14 cellular contexts compared by ENCODE assay signal in genomic region chr1:192576190-192577144, GRCh38. TPM values are rescaled to one million over a fixed set of nuclear protein-coding genes. Genes with fewer than 3 reads are reported as not detected.
DNase-seq lines count a peak whose midpoint lies in the region; ATAC-seq and TF ChIP-seq lines count a peak whose summit lies in the region.
"Had no signal": no experiment of that assay in that cellular context is flagged by ENCODE, and none has a peak within 500 bp of the region (broad histone marks: within the 10 kb centered on the region; RNA-seq: fewer than 3 reads in every experiment).

No MANE protein-coding gene starts in this region.

- no peaks in the 10 kb centered on the region for H4K20me1 ChIP-seq in SU-DHL-6 (ENCODE audit: low read depth, low read length)

- peak overlapping the region; percentile 21 for H3K27ac Mint-ChIP-seq in activated CD4-positive, alpha-beta T cell treated with anti-CD3 and anti-CD28 coated beads, Interleukin-2, amount 10 ng/mL, durations not matched to agents 24 days and 14 days
- H3K27ac Mint-ChIP-seq: nephron had no signal

- DNase-seq in activated CD4-positive, alpha-beta T cell treated with anti-CD3 and anti-CD28 coated beads, Interleukin-2, amount 10 ng/mL, durations not matched to agents 24 days and 14 days, result no peak
- DNase-seq in activated CD4-positive, alpha-beta T cell treated with anti-CD3 and anti-CD28 coated beads, Interleukin-2, amount 50 U/mL, for 4 hours, result no peak
- DNase-seq in esophagus muscularis mucosa (ENCODE audit: extremely low spot score) (no peak), stomach (no peak), vagina (ENCODE audit: extremely low spot score in 2 of 2) (no peak)
- DNase-seq: NCI-H2029 treated with DMSO at 0.1 percent for 48 hours, T1000 had no signal

- H3K36me3 ChIP-seq in SU-DHL-6 (ENCODE audit: low read length), result peaks cover 41% of the 10 kb centered on the region
- no peaks in the 10 kb centered on the region for H3K36me3 ChIP-seq in esophagus muscularis mucosa
- H3K36me3 ChIP-seq in stomach, result no peaks in the 10 kb centered on the region
- no peaks in the 10 kb centered on the region for H3K36me3 ChIP-seq in vagina

- H3K4me1 Mint-ChIP-seq in activated CD4-positive, alpha-beta T cell treated with anti-CD3 and anti-CD28 coated beads, Interleukin-2, amount 10 ng/mL, durations not matched to agents 24 days and 14 days, result peaks cover 70% of the 10 kb centered on the region
- H3K4me1 Mint-ChIP-seq: nephron had no signal

- H3K9me3 Mint-ChIP-seq in activated CD4-positive, alpha-beta T cell treated with anti-CD3 and anti-CD28 coated beads, Interleukin-2, amount 10 ng/mL, durations not matched to agents 24 days and 14 days, result no peaks in the 10 kb centered on the region
- H3K9me3 Mint-ChIP-seq: nephron had no signal

- peak overlapping the region; percentile 58 for H3K4me3 ChIP-seq in SU-DHL-6 (ENCODE audit: insufficient read depth, low read length, poor library complexity, severe bottlenecking)
- peak overlapping the region; percentile 2 to 34 (median 8) for H3K4me3 ChIP-seq in esophagus muscularis mucosa
- H3K4me3 ChIP-seq in stomach, result peak overlapping the region in 3 of 4 donors; percentile 3 to 31 (median 23)
- H3K4me3 ChIP-seq in vagina, result peak overlapping the region in 1 of 2 donors; percentile 19

- no peak for ATAC-seq in activated CD4-positive, CD25-positive, alpha-beta regulatory T cell treated with anti-CD3 and anti-CD28 coated beads, Interleukin-2, amount 50 U/mL, for 24 hours
- ATAC-seq in GM19324 (IDR thresholded peaks at IDR 0.05; ENCODE audit: low FRiP score, unreplicated experiment), result no peak

- peak overlapping the region; percentile 63 for H3K9ac ChIP-seq in SU-DHL-6 (ENCODE audit: low read length)

- peak overlapping the region; percentile 67 for H3K27ac ChIP-seq in SU-DHL-6 (ENCODE audit: low read depth, low read length)
- peak overlapping the region; percentile 16 to 84 (median 82) for H3K27ac ChIP-seq in esophagus muscularis mucosa (replicated peaks in 1 of 4)
- H3K27ac ChIP-seq in stomach, result peak overlapping the region in 4 of 5 donors; percentile 6 to 52 (median 22)
- no peak overlapping the region for H3K27ac ChIP-seq in vagina

- no peaks in the 10 kb centered on the region for H3K9me2 ChIP-seq in SU-DHL-6 (replicated peaks; ENCODE audit: insufficient read depth, low read length)

- peaks cover 24% of the 10 kb centered on the region; the same call in 1 of the 2 replicates for H3K79me2 ChIP-seq in SU-DHL-6 (ENCODE audit: insufficient read depth, low read length)

- no peak for TF ChIP-seq EP300 in esophagus muscularis mucosa (IDR thresholded peaks at IDR 0.05)
- TF ChIP-seq EP300 in stomach (IDR thresholded peaks at IDR 0.05), result no peak

- peak overlapping the region; percentile 71 for H3K4me2 ChIP-seq in SU-DHL-6 (ENCODE audit: low read depth, low read length, poor library complexity, severe bottlenecking)

- intact Hi-C loops in activated CD4-positive, alpha-beta T cell treated with anti-CD3 and anti-CD28 coated beads, Interleukin-2, amount 10 ng/mL, durations not matched to agents 24 days and 14 days (cut with micrococcal nuclease), result no loop called here
- intact Hi-C loops in esophagus muscularis mucosa (cut with DNase I), result no loop called here
- intact Hi-C loops in stomach (cut with DNase I; ENCODE audit: low total_unique reads), result no loop called here
- intact Hi-C loops in vagina (cut with DNase I), result no loop called here

- H3K36me3 Mint-ChIP-seq in activated CD4-positive, alpha-beta T cell treated with anti-CD3 and anti-CD28 coated beads, Interleukin-2, amount 10 ng/mL, durations not matched to agents 24 days and 14 days (ENCODE audit: low read depth), result peaks cover 29% of the 10 kb centered on the region

- H3K27me3 ChIP-seq in SU-DHL-6 (ENCODE audit: low read length) (no peaks in the 10 kb centered on the region), esophagus muscularis mucosa (no peaks in the 10 kb centered on the region), stomach (no peaks in the 10 kb centered on the region), vagina (no peaks in the 10 kb centered on the region)

- peak overlapping the region; percentile 86 for H3K4me3 Mint-ChIP-seq in activated CD4-positive, alpha-beta T cell treated with anti-CD3 and anti-CD28 coated beads, Interleukin-2, amount 10 ng/mL, durations not matched to agents 24 days and 14 days
- H3K4me3 Mint-ChIP-seq: nephron had no signal

- H3K4me1 ChIP-seq in esophagus muscularis mucosa (peaks cover 0 to 52% (median 27%) of the 10 kb centered on the region in 4 donors), stomach (peaks cover 0 to 34% (median 24%) of the 10 kb centered on the region in 4 donors), vagina (no peaks in the 10 kb centered on the region)

- H3K9me3 ChIP-seq in SU-DHL-6 (ENCODE audit: insufficient read depth, low read length), result no peaks in the 10 kb centered on the region
- no peaks in the 10 kb centered on the region for H3K9me3 ChIP-seq in esophagus muscularis mucosa
- no peaks in the 10 kb centered on the region for H3K9me3 ChIP-seq in stomach
- H3K9me3 ChIP-seq in vagina, result no peaks in the 10 kb centered on the region

- no peak overlapping the region for H2AFZ ChIP-seq in SU-DHL-6 (ENCODE audit: low read depth, low read length, severe bottlenecking)

- peaks cover 27% of the 10 kb centered on the region for H3F3A ChIP-seq in SU-DHL-6 (ENCODE audit: insufficient read depth)

- WGBS in esophagus muscularis mucosa, result 94% methylated on average over 1 of the region's 1 CpG
- WGBS in stomach, 5 donors, result 38 to 72% (median 57%) methylated on average over 1 of the region's 1 CpG

- no peak for TF ChIP-seq CTCF in SU-DHL-6 (IDR thresholded peaks at IDR 0.05; ENCODE audit: insufficient read depth, low read length, poor library complexity, severe bottlenecking)
- TF ChIP-seq CTCF in esophagus muscularis mucosa (IDR thresholded peaks at IDR 0.05), result no peak
- no peak for TF ChIP-seq CTCF in stomach (IDR thresholded peaks at IDR 0.05)
- no peak for TF ChIP-seq CTCF in vagina (IDR thresholded peaks at IDR 0.05)

- TF ChIP-seq POLR2A in esophagus muscularis mucosa (IDR thresholded peaks at IDR 0.05; ENCODE audit: low read depth) (no peak), stomach (IDR thresholded peaks at IDR 0.05) (no peak), vagina (IDR thresholded peaks at IDR 0.05) (no peak)

- peaks cover under 1% of the 10 kb centered on the region for H3K27me3 Mint-ChIP-seq in activated CD4-positive, alpha-beta T cell treated with anti-CD3 and anti-CD28 coated beads, Interleukin-2, amount 10 ng/mL, durations not matched to agents 24 days and 14 days

RNA-seq across cellular contexts. Expression of gene RGS1, which starts 0.9 kb away (rescaled TPM):
- total RNA-seq in activated CD4-positive, alpha-beta T cell treated with anti-CD3 and anti-CD28 coated beads, Interleukin-2, amount 10 ng/mL, durations not matched to agents 24 days and 14 days, result 5.1 and 6.4 TPM in 2 replicates
- 10 to 100 TPM in 3 of 4 donors, 1 to 10 TPM in 1; 6.1 to 27.7 (median 12.5) TPM for total RNA-seq in esophagus muscularis mucosa
- total RNA-seq in stomach, result 10 to 100 TPM in 3 of 5 donors, 1 to 10 TPM in 2; 1.8 to 39.3 (median 25.1) TPM
- 10 to 100 TPM; 12.8 to 22.2 (median 13.1) TPM for polyA plus RNA-seq in stomach
- 145 TPM for total RNA-seq in vagina
- total RNA-seq: bronchial epithelial cell, Daoy had no signal

RNA-seq across cellular contexts. Expression of gene RGS13, which starts 59.5 kb away (rescaled TPM):
- total RNA-seq in activated CD4-positive, alpha-beta T cell treated with anti-CD3 and anti-CD28 coated beads, Interleukin-2, amount 10 ng/mL, durations not matched to agents 24 days and 14 days, result not detected in 2 replicates
- total RNA-seq in esophagus muscularis mucosa (1 to 10 TPM in 3 of 4 donors, not detected in 1; 1.0 to 4.3 (median 2.5) TPM), stomach (1 to 10 TPM in 2 of 5 donors, under 1 TPM in 1, not detected in 2; 0.73 to 3.9 (median 1.4) TPM), vagina (0.98 TPM)
- polyA plus RNA-seq in stomach, result 1 to 10 TPM; 1.1 to 7.5 (median 2.6) TPM
- total RNA-seq: bronchial epithelial cell, Daoy, fibroblast of lung had no signal
- polyA plus RNA-seq: fibroblast of lung had no signal
